In the genomic region with DNA sequence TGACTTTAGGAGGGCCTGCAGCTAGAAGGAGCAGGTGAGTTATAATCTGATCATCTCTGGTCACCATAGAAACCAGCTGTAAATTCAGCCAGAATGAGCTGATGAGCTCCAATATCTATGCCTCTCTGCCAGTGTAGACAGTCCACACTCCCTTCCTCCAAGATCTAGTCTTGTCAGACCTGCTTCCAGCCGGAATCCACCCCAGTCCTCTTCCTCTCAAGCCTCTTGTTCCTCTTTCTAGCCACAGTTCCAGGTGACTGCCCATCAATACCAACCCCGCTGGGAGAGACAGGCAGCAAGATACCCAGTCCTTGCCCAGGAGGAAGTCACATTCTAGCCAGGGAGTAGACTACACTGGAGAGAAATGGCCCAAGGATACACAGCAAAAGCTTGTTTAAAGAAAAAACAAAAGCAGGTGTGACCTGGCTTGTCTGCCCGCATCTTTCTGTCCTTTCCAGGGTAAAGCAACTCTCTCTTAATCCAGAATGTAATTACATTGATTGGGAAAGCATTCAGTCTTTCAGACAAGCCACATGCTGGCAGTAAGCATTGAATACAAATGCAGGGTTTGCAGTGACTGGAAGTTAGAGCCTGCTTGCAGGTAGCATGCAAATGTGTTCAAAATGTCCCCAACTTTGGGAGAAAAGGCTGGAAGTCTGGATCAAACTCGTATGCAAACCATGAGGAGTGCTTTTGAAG, we compare ENCODE assay signal across 1 cellular context.
TF ChIP-seq lines count a peak whose summit lies in the region.

No MANE protein-coding gene starts in this region.

TF ChIP-seq in WTC11, 78 proteins besides CTCF, POLR2A, EP300 and RAD21 (continued from another document):
- TF ChIP-seq, protein P1, sequence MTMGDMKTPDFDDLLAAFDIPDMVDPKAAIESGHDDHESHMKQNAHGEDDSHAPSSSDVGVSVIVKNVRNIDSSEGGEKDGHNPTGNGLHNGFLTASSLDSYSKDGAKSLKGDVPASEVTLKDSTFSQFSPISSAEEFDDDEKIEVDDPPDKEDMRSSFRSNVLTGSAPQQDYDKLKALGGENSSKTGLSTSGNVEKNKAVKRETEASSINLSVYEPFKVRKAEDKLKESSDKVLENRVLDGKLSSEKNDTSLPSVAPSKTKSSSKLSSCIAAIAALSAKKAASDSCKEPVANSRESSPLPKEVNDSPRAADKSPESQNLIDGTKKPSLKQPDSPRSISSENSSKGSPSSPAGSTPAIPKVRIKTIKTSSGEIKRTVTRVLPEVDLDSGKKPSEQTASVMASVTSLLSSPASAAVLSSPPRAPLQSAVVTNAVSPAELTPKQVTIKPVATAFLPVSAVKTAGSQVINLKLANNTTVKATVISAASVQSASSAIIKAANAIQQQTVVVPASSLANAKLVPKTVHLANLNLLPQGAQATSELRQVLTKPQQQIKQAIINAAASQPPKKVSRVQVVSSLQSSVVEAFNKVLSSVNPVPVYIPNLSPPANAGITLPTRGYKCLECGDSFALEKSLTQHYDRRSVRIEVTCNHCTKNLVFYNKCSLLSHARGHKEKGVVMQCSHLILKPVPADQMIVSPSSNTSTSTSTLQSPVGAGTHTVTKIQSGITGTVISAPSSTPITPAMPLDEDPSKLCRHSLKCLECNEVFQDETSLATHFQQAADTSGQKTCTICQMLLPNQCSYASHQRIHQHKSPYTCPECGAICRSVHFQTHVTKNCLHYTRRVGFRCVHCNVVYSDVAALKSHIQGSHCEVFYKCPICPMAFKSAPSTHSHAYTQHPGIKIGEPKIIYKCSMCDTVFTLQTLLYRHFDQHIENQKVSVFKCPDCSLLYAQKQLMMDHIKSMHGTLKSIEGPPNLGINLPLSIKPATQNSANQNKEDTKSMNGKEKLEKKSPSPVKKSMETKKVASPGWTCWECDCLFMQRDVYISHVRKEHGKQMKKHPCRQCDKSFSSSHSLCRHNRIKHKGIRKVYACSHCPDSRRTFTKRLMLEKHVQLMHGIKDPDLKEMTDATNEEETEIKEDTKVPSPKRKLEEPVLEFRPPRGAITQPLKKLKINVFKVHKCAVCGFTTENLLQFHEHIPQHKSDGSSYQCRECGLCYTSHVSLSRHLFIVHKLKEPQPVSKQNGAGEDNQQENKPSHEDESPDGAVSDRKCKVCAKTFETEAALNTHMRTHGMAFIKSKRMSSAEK (CRISPR knock-in tag; IDR thresholded peaks at IDR 0.05; ENCODE audit: borderline replicate concordance), result no peak
- TF ChIP-seq, protein P2, sequence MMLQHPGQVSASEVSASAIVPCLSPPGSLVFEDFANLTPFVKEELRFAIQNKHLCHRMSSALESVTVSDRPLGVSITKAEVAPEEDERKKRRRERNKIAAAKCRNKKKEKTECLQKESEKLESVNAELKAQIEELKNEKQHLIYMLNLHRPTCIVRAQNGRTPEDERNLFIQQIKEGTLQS (CRISPR knock-in tag; conservative IDR thresholded peaks at IDR 0.05), result no peak
- TF ChIP-seq ZNF232 (CRISPR knock-in tag; IDR thresholded peaks at IDR 0.05), result no peak
- TF ChIP-seq RORB (CRISPR knock-in tag; IDR thresholded peaks at IDR 0.05), result no peak
- TF ChIP-seq ELF4 (CRISPR knock-in tag; IDR thresholded peaks at IDR 0.05; ENCODE audit: low read depth), result no peak
- no peak for TF ChIP-seq ZNF416 (CRISPR knock-in tag; IDR thresholded peaks at IDR 0.05)
- no peak for TF ChIP-seq CBFB (CRISPR knock-in tag; IDR thresholded peaks at IDR 0.05; ENCODE audit: low read depth)
TF ChIP-seq in WTC11: peak in this region for 0.
